Comparison of ENCODE assay signal across 8 cellular contexts in genomic region chr16:15144781-15145417, GRCh38. TPM values are rescaled to one million over a fixed set of nuclear protein-coding genes. Genes with fewer than 3 reads are reported as not detected.
DNase-seq lines count a peak whose midpoint lies in the region; ATAC-seq and TF ChIP-seq lines count a peak whose summit lies in the region.
"Not testable (repeated sequence)": the region's sequence is repeated elsewhere in the genome, so short reads cannot be mapped to it uniquely, and the experiment has no call there.

No MANE protein-coding gene starts in this region.

- H3K79me2 ChIP-seq in SK-N-SH (ENCODE audit: insufficient read depth) (peaks cover 75% of the 10 kb centered on the region), neural progenitor cell (ENCODE audit: low read depth) (peaks cover 56% of the 10 kb centered on the region), smooth muscle cell (ENCODE audit: low read depth) (peaks cover 61% of the 10 kb centered on the region)

- POLR2A ChIA-PET in HEK293 (lab: Yijun Ruan, JAX), result not testable (repeated sequence)
- POLR2A ChIA-PET in SK-N-SH (lab: Yijun Ruan, JAX), result interaction anchor here (0.9 kb wide), 1 partner anchor 51 kb away, joined by 4 read pairs; the partner anchor contains the start of gene RRN3

- intact Hi-C loops in Right ventricle myocardium inferior (cut with DNase I); left lung (cut with DNase I); uterus (cut with DNase I; ENCODE audit: low total_unique reads): not testable (repeated sequence)

- peaks cover 23% of the 10 kb centered on the region; the same call in 1 of the 2 replicates for H4K20me1 ChIP-seq in SK-N-SH (ENCODE audit: insufficient read depth)
- peaks cover 44% of the 10 kb centered on the region for H4K20me1 ChIP-seq in neural progenitor cell (ENCODE audit: low read depth)
- H4K20me1 ChIP-seq in smooth muscle cell (ENCODE audit: low read depth), result peaks cover 82% of the 10 kb centered on the region

- TF ChIP-seq CTCF in HEK293 (tag by site-specific recombination; IDR thresholded peaks at IDR 0.05); SK-N-SH (IDR thresholded peaks at IDR 0.05); left lung (IDR thresholded peaks at IDR 0.05); neural progenitor cell (IDR thresholded peaks at IDR 0.05); smooth muscle cell (IDR thresholded peaks at IDR 0.05; ENCODE audit: borderline replicate concordance, insufficient read depth, poor library complexity, severe bottlenecking); uterus (IDR thresholded peaks at IDR 0.05): not testable (repeated sequence)

- H3K9me2 ChIP-seq in SK-N-SH, result not testable (repeated sequence)

- not testable (repeated sequence) for H3K27me3 Mint-ChIP-seq in neural progenitor cell (ENCODE audit: insufficient read depth, low read depth)

- H3K36me3 Mint-ChIP-seq in neural progenitor cell, result not testable (repeated sequence)

- peaks cover 13% of the 10 kb centered on the region for H3K4me1 Mint-ChIP-seq in neural progenitor cell

- CTCF ChIA-PET in HEK293 (lab: Yijun Ruan, JAX); SK-N-SH (lab: Yijun Ruan, JAX): not testable (repeated sequence)

- not testable (repeated sequence) for H3K36me3 ChIP-seq in HEK293 (ENCODE audit: control insufficient read depth in 2 of 2, insufficient read depth in 1 of 2, low read length in 2 of 2); SK-N-SH (replicated peaks in 1 of 2; ENCODE audit: control insufficient read depth in 1 of 2, insufficient read depth in 2 of 2, low read length in 1 of 2); left lung; neural progenitor cell; smooth muscle cell (ENCODE audit: low read depth); uterus

- not testable (repeated sequence) for TF ChIP-seq POLR2A in uterus (IDR thresholded peaks at IDR 0.05)

- H3K4me3 ChIP-seq in HEK293 (ENCODE audit: low read depth, low read length); SK-N-SH (ENCODE audit: low read depth in 2 of 2, low read length in 1 of 2); left lung; neural progenitor cell; smooth muscle cell: not testable (repeated sequence)
- H3K4me3 ChIP-seq in uterus, result peak overlapping the region in 1 of 2 donors; percentile 30

- peak overlapping the region; percentile 48 for H3K4me3 Mint-ChIP-seq in neural progenitor cell

- H3F3A ChIP-seq in SK-N-SH (replicated peaks; ENCODE audit: insufficient read depth); neural progenitor cell (ENCODE audit: low read depth); smooth muscle cell (ENCODE audit: low read depth): not testable (repeated sequence)

- not testable (repeated sequence) for TF ChIP-seq RAD21 in SK-N-SH (IDR thresholded peaks at IDR 0.05; ENCODE audit: low read length)

- peak; percentile 17 for ATAC-seq in Right ventricle myocardium inferior
- not testable (repeated sequence) for ATAC-seq in left lung

- H3K9me3 Mint-ChIP-seq in neural progenitor cell, result not testable (repeated sequence)

- WGBS in SK-N-SH (ENCODE audit: low lambda C conversion rate), result 48% methylated on average over 8 of the region's 20 CpGs
- WGBS in smooth muscle cell (ENCODE audit: low lambda C conversion rate), result 83% methylated on average over 19 of the region's 20 CpGs

- peak overlapping the region; percentile 60 for H3K27ac Mint-ChIP-seq in neural progenitor cell

- H3K27me3 ChIP-seq in SK-N-SH (ENCODE audit: insufficient read depth); left lung; neural progenitor cell; smooth muscle cell (ENCODE audit: low read depth); uterus: not testable (repeated sequence)

- H3K4me1 ChIP-seq in HEK293 (ENCODE audit: control insufficient read depth, insufficient read depth, low read length), result not testable (repeated sequence)
- H3K4me1 ChIP-seq in SK-N-SH (ENCODE audit: control insufficient read depth in 1 of 2, insufficient read depth in 2 of 2, low read depth in 1 of 2, low read length in 1 of 2), result peaks cover 25 to 65% of the 10 kb centered on the region in 2 experiments; a peak in 2 of 4 replicates
- H3K4me1 ChIP-seq in left lung, result peaks cover 3 to 39% of the 10 kb centered on the region in 2 donors
- H3K4me1 ChIP-seq in neural progenitor cell, result peaks cover 21% of the 10 kb centered on the region
- H3K4me1 ChIP-seq in smooth muscle cell (ENCODE audit: low read depth), result peaks cover 13% of the 10 kb centered on the region
- H3K4me1 ChIP-seq in uterus, result peaks cover 7 to 24% of the 10 kb centered on the region in 2 donors

- H3K9me3 ChIP-seq in HEK293 (ENCODE audit: control insufficient read depth, insufficient read depth, low read depth, low read length); SK-N-SH; left lung; neural progenitor cell (ENCODE audit: low read depth); smooth muscle cell (replicated peaks; ENCODE audit: low read depth); uterus: not testable (repeated sequence)

- peak overlapping the region; percentile 78 for H3K4me2 ChIP-seq in SK-N-SH
- peak overlapping the region; percentile 71 for H3K4me2 ChIP-seq in neural progenitor cell
- peak overlapping the region; percentile 84 for H3K4me2 ChIP-seq in smooth muscle cell

- not testable (repeated sequence) for H3K27ac ChIP-seq in HEK293 (ENCODE audit: extremely low read depth, low read depth, low read length); neural progenitor cell
- H3K27ac ChIP-seq in SK-N-SH (ENCODE audit: low read depth in 2 of 2, low read length in 1 of 2) (peak overlapping the region; percentile 39 to 96; a peak in 3 of 4 replicates), cingulate gyrus (ENCODE audit: low read depth, low read length) (peak overlapping the region; percentile 75), left lung (peak overlapping the region; percentile 33 to 61), smooth muscle cell (ENCODE audit: low read depth) (peak overlapping the region; percentile 66), uterus (peak overlapping the region; percentile 89 to 94)

- peak; percentile 25 for DNase-seq in SK-N-SH
- not testable (repeated sequence) for DNase-seq in Right ventricle myocardium inferior (ENCODE audit: missing footprints); left lung; neural progenitor cell (ENCODE audit: low spot score); smooth muscle cell (lab: John Stamatoyannopoulos, UW; ENCODE audit: unreplicated experiment); uterus

- TF ChIP-seq EP300 in SK-N-SH (IDR thresholded peaks at IDR 0.05; ENCODE audit: borderline replicate concordance in 1 of 2, low read depth in 1 of 2, low read length in 1 of 2), result not testable (repeated sequence)

- not testable (repeated sequence) for H2AFZ ChIP-seq in SK-N-SH (ENCODE audit: low read depth); neural progenitor cell (replicated peaks); smooth muscle cell (ENCODE audit: low read depth)

- H3K9ac ChIP-seq in SK-N-SH, result peak overlapping the region; percentile 54; the same call in 1 of the 2 replicates
- H3K9ac ChIP-seq in neural progenitor cell; smooth muscle cell (ENCODE audit: low read depth): not testable (repeated sequence)

TF ChIP-seq in HEK293, 187 proteins besides CTCF, POLR2A, EP300 and RAD21:
- TF ChIP-seq SCRT2 (tag by site-specific recombination; IDR thresholded peaks at IDR 0.05) (0 out of 2 replicates have a peak, but pooled peaks have one; percentile 15), SCRT1 (tag by site-specific recombination; IDR thresholded peaks at IDR 0.05; ENCODE audit: borderline replicate concordance) (0 out of 2 replicates have a peak, but pooled peaks have one; percentile 14)

RNA-seq across cellular contexts. Expression of gene RRN3, which starts 50.8 kb away (rescaled TPM):
- polyA plus RNA-seq in SK-N-SH (2012; rRNA removed), result 21.3 and 32.8 TPM in 2 replicates
- polyA plus RNA-seq in SK-N-SH (2012; cell fraction: cytosol; rRNA removed), result 33.8 and 34.0 TPM in 2 replicates
- polyA plus RNA-seq in SK-N-SH (2012; cell fraction: nucleus; rRNA removed), result 14.2 and 34.2 TPM in 2 replicates
- total RNA-seq in Right ventricle myocardium inferior, result 21.5 TPM
- total RNA-seq in left lung, result 10 to 100 TPM; 21.7 to 26.0 TPM
- total RNA-seq in neural progenitor cell (ENCODE audit: low replicate concordance), result 34.4 and 39.1 TPM in 2 replicates
- 47.1 and 48.6 TPM in 2 replicates for total RNA-seq in smooth muscle cell
- 17.1 and 17.7 TPM in 2 replicates for polyA plus RNA-seq in smooth muscle cell
- total RNA-seq in uterus, result 10 to 100 TPM; 24.7 to 56.9 (median 38.1) TPM
